In the genomic region with DNA sequence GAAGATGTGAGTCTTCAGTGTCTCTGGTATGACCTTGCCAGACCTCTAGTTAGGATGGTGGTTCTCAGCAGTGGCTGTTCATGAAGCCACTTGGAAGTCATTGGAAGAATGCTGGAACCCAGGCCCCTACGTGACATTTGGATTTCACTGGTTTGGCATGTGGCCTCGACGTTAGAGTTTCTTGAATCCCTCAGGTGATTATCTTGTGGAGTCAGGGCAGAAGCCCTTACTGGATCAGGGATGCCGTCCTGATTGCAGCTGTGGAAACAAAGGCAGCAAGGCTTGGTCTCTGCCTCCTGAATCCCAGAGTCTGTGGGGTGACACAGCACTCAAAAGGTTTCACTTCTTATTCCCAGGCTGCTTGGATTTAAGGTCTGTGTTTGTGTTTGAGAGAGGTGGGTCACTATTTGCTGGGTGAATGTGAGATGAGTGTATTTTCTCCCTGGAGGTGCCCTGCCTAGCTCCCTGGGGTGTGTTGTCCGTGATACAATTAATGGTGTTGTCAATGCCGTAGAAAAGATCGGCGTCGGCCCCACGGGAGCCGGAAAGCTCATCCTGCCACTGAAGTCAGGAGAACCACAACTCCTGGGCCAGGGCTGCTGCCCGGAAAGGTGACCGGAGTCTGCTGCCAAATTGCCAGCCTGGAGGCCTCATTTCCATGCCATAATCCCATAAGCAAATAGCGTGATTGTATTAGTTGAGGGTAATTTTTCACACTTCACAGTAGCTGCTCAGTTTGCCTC, we compare ENCODE assay signal across 24 cellular contexts.
DNase-seq lines count a peak whose midpoint lies in the region; FAIRE-seq and TF ChIP-seq lines count a peak whose summit lies in the region.
"Had no signal": no experiment of that assay in that cellular context is flagged by ENCODE, and none has a peak within 500 bp of the region (broad histone marks: within the 10 kb centered on the region; RNA-seq: fewer than 3 reads in every experiment).

No MANE protein-coding gene starts in this region.

- H3K27ac ChIP-seq in kidney (ENCODE audit: low read depth in 2 of 2, low read length in 2 of 2) = no peak overlapping the region
- H3K27ac ChIP-seq in spleen = no peak overlapping the region
- H3K27ac ChIP-seq: BLaER1, SJCRH30 had no signal

- no peaks in the 10 kb centered on the region for H3K9me3 ChIP-seq in kidney (ENCODE audit: control insufficient read depth in 1 of 2, low read length in 2 of 2)
- peaks cover 0 to 10% (median 2%) of the 10 kb centered on the region in 8 donors for H3K9me3 ChIP-seq in spleen
- H3K9me3 ChIP-seq: SJCRH30 had no signal

- H3K27me3 ChIP-seq in spleen (replicated peaks in 1 of 7) = peaks cover 0 to 50% (median 0%) of the 10 kb centered on the region in 7 donors

- H3K4me1 ChIP-seq in kidney (ENCODE audit: control insufficient read depth in 1 of 2, insufficient read depth in 1 of 2, low read depth in 1 of 2, low read length in 2 of 2) = no peaks in the 10 kb centered on the region
- no peaks in the 10 kb centered on the region for H3K4me1 ChIP-seq in spleen
- H3K4me1 ChIP-seq: BLaER1, SJCRH30 had no signal

- no peak for TF ChIP-seq POLR2A in spleen (IDR thresholded peaks at IDR 0.05)

- FAIRE-seq in kidney (lab: Jason Lieb, UNC) = no peak
- FAIRE-seq: GM12878, GM18507, H1, HepG2 had no signal

- no peak overlapping the region for H3K9ac ChIP-seq in kidney (ENCODE audit: low read length in 2 of 2)
- H3K9ac ChIP-seq: BLaER1 had no signal

- no peak overlapping the region for H3K4me3 ChIP-seq in kidney (ENCODE audit: low read length in 2 of 2)
- H3K4me3 ChIP-seq in spleen = no peak overlapping the region
- H3K4me3 ChIP-seq: BLaER1, GM12878, SJCRH30 had no signal

- peaks cover 4% of the 10 kb centered on the region for H3K27me3 Mint-ChIP-seq in activated naive CD4-positive, alpha-beta T cell treated with anti-CD3 and anti-CD28 coated beads, Interleukin-2, amount 10 ng/mL, durations not matched to agents 7 days and 5 days
- peaks cover 14% of the 10 kb centered on the region for H3K27me3 Mint-ChIP-seq in chondrocyte (ENCODE audit: low read depth)

- DNase-seq in activated naive CD4-positive, alpha-beta T cell treated with anti-CD3 and anti-CD28 coated beads, Interleukin-2, amount 10 ng/mL, durations not matched to agents 7 days and 5 days = peak; percentile 5
- DNase-seq in activated naive CD4-positive, alpha-beta T cell (lab: John Stamatoyannopoulos, UW) = no peak
- DNase-seq in chondrocyte (ENCODE audit: low spot score) = peak; percentile 58
- peak; percentile 37 for DNase-seq in kidney
- DNase-seq in spleen = peak; percentile 16
- DNase-seq in SK-N-DZ (ENCODE audit: low spot score) = no peak
- DNase-seq in T-helper 2 cell = no peak
- no peak for DNase-seq in GDM1 (lab: John Stamatoyannopoulos, UW)
- DNase-seq: CD4-positive, alpha-beta memory T cell; DMS153; GF-D8; KBM-7; NCI-H1105; NCI-H1694; NCI-H524; NCI-H82; PC-3; RPMI8226; SJCRH30 had no signal

- H3K4me3 Mint-ChIP-seq in activated naive CD4-positive, alpha-beta T cell treated with anti-CD3 and anti-CD28 coated beads, Interleukin-2, amount 10 ng/mL, durations not matched to agents 7 days and 5 days = no peak overlapping the region
- H3K4me3 Mint-ChIP-seq in chondrocyte (ENCODE audit: unreplicated experiment) = no peak overlapping the region
- H3K4me3 Mint-ChIP-seq: CD4-positive, alpha-beta memory T cell had no signal

- CTCF ChIA-PET in activated naive CD4-positive, alpha-beta T cell treated with anti-CD3 and anti-CD28 coated beads, Interleukin-2, amount 10 ng/mL, durations not matched to agents 7 days and 5 days (lab: Charles Lee) = no interaction called here

- 83 to 93% (median 89%) methylated on average over 14 of the region's 14 CpGs for WGBS in spleen, 5 donors

- intact Hi-C loops in kidney (cut with DNase I) = no loop called here
- intact Hi-C loops in spleen (cut with DNase I; ENCODE audit: low total_unique reads) = no loop called here

- no peaks in the 10 kb centered on the region for H3K36me3 ChIP-seq in kidney (ENCODE audit: control insufficient read depth in 1 of 2, insufficient read depth in 2 of 2, low read length in 2 of 2)
- no peaks in the 10 kb centered on the region for H3K36me3 ChIP-seq in spleen
- H3K36me3 ChIP-seq: BLaER1, SJCRH30 had no signal

- no peaks in the 10 kb centered on the region for H3K4me1 Mint-ChIP-seq in activated naive CD4-positive, alpha-beta T cell treated with anti-CD3 and anti-CD28 coated beads, Interleukin-2, amount 10 ng/mL, durations not matched to agents 7 days and 5 days
- no peaks in the 10 kb centered on the region for H3K4me1 Mint-ChIP-seq in chondrocyte (ENCODE audit: low read depth)
- H3K4me1 Mint-ChIP-seq: CD4-positive, alpha-beta memory T cell had no signal

- H3K9me3 Mint-ChIP-seq in activated naive CD4-positive, alpha-beta T cell treated with anti-CD3 and anti-CD28 coated beads, Interleukin-2, amount 10 ng/mL, durations not matched to agents 7 days and 5 days = no peaks in the 10 kb centered on the region
- peaks cover 2% of the 10 kb centered on the region for H3K9me3 Mint-ChIP-seq in chondrocyte (ENCODE audit: low read depth)

- H3K27ac Mint-ChIP-seq in activated naive CD4-positive, alpha-beta T cell treated with anti-CD3 and anti-CD28 coated beads, Interleukin-2, amount 10 ng/mL, durations not matched to agents 7 days and 5 days = no peak overlapping the region
- no peak overlapping the region for H3K27ac Mint-ChIP-seq in chondrocyte (ENCODE audit: unreplicated experiment)
- H3K27ac Mint-ChIP-seq: CD4-positive, alpha-beta memory T cell had no signal

- H3K36me3 Mint-ChIP-seq in activated naive CD4-positive, alpha-beta T cell treated with anti-CD3 and anti-CD28 coated beads, Interleukin-2, amount 10 ng/mL, durations not matched to agents 7 days and 5 days = no peaks in the 10 kb centered on the region
- H3K36me3 Mint-ChIP-seq in chondrocyte (ENCODE audit: low read depth) = no peaks in the 10 kb centered on the region
- H3K36me3 Mint-ChIP-seq: CD4-positive, alpha-beta memory T cell had no signal

- TF ChIP-seq CTCF in chondrocyte (IDR thresholded peaks at IDR 0.05) (no peak), kidney (IDR thresholded peaks at IDR 0.05; ENCODE audit: borderline replicate concordance, extremely low read depth, insufficient read depth) (no peak), spleen (IDR thresholded peaks at IDR 0.05 in 8 of 11, conservative IDR thresholded peaks at IDR 0.05 in 3 of 11) (no peak)

Comparison
In these comparisons a context has a peak if more than half of its experiments do, and no peak if none do; other contexts are left out.
1. DNase-seq: peak in activated naive CD4-positive, alpha-beta T cell treated with anti-CD3 and anti-CD28 coated beads, Interleukin-2, amount 10 ng/mL, durations not matched to agents 7 days and 5 days (single experiment), chondrocyte (single experiment), kidney (single experiment) and spleen (single experiment); none in activated naive CD4-positive, alpha-beta T cell (0 of 4), SK-N-DZ (single experiment), T-helper 2 cell (0 of 5) and GDM1 (single experiment).